2 cellular contexts compared by ENCODE assay signal in genomic region chr12:18145924-18146323, GRCh38.
TF ChIP-seq lines count a peak whose summit lies in the region.

No MANE protein-coding gene starts in this region.

TF ChIP-seq in liver, 16 proteins besides CTCF, POLR2A, EP300 and RAD21 (continued from another document):
- no peak for TF ChIP-seq REST (IDR thresholded peaks at IDR 0.05)
- no peak for TF ChIP-seq YY1 (IDR thresholded peaks at IDR 0.05)

TF ChIP-seq in HepG2, 621 proteins besides CTCF, POLR2A, EP300 and RAD21 (continued from another document):
- no peak for TF ChIP-seq ZNF12 (CRISPR knock-in tag; IDR thresholded peaks at IDR 0.05)
